11 cellular contexts compared by ENCODE assay signal in genomic region chr1:103738031-103738430, GRCh38. TPM values are rescaled to one million over a fixed set of nuclear protein-coding genes. Genes with fewer than 3 reads are reported as not detected.
"Had no signal": no experiment of that assay in that cellular context is flagged by ENCODE, and none has a peak within 500 bp of the region (broad histone marks: within the 10 kb centered on the region; RNA-seq: fewer than 3 reads in every experiment).

No MANE protein-coding gene starts in this region.

RNA-seq across cellular contexts. Expression of gene AMY1C, which starts 11.7 kb away (rescaled TPM):
- total RNA-seq: stomach, subcutaneous adipose tissue, temporal lobe, thoracic aorta, tibial nerve, transverse colon, ureter, urinary bladder, vagina had no signal
- polyA plus RNA-seq: stomach, urinary bladder had no signal

RNA-seq across cellular contexts. Expression of gene AMY1B, which starts 42.0 kb away (rescaled TPM):
- total RNA-seq: subcutaneous adipose tissue, suprapubic skin, temporal lobe, testis, thoracic aorta, tibial nerve, transverse colon, ureter, urinary bladder, vagina had no signal
- polyA plus RNA-seq: stomach, urinary bladder had no signal
